Comparison of ENCODE assay signal across 12 cellular contexts in genomic region chr12:101819467-101819866, GRCh38. TPM values are rescaled to one million over a fixed set of nuclear protein-coding genes. Genes with fewer than 3 reads are reported as not detected.
DNase-seq lines count a peak whose midpoint lies in the region; ATAC-seq lines count a peak whose summit lies in the region.
"Had no signal": no experiment of that assay in that cellular context is flagged by ENCODE, and none has a peak within 500 bp of the region (broad histone marks: within the 10 kb centered on the region; RNA-seq: fewer than 3 reads in every experiment).

No MANE protein-coding gene starts in this region.

- H3K4me3 Mint-ChIP-seq in activated CD4-positive, alpha-beta T cell treated with anti-CD3 and anti-CD28 coated beads for 36 hours: peak overlapping the region; percentile 20
- peak overlapping the region; percentile 48 for H3K4me3 Mint-ChIP-seq in stimulated activated effector memory CD8-positive, alpha-beta T cell treated with anti-CD3 and anti-CD28 coated beads, Interleukin-12 subunit alpha, Interleukin-12 subunit beta, amount 100 ng/mL, for 72 hours

- ATAC-seq in activated CD4-positive, alpha-beta T cell treated with anti-CD3 and anti-CD28 coated beads for 36 hours: peak; percentile 73
- peak; percentile 44 for ATAC-seq in HG03520 (IDR thresholded peaks at IDR 0.05; ENCODE audit: unreplicated experiment)
- peak; percentile 95 for ATAC-seq in stimulated activated effector memory CD8-positive, alpha-beta T cell treated with anti-CD3 and anti-CD28 coated beads, Interleukin-12 subunit alpha, Interleukin-12 subunit beta, amount 100 ng/mL, for 72 hours

- intact Hi-C loops in activated CD4-positive, alpha-beta T cell treated with anti-CD3 and anti-CD28 coated beads for 36 hours (cut with DNase I, micrococcal nuclease): loop anchor here (1.0 to 2.0 kb wide), 4 partner anchors 11 to 40 kb away; partner anchors contain the start of gene GNPTAB (in 1 of the 2)

- no peaks in the 10 kb centered on the region for H3K27me3 Mint-ChIP-seq in activated CD4-positive, alpha-beta T cell treated with anti-CD3 and anti-CD28 coated beads for 36 hours

- peak overlapping the region; percentile 80 for H3K27ac Mint-ChIP-seq in activated CD4-positive, alpha-beta T cell treated with anti-CD3 and anti-CD28 coated beads for 36 hours
- H3K27ac Mint-ChIP-seq in stimulated activated effector memory CD8-positive, alpha-beta T cell treated with anti-CD3 and anti-CD28 coated beads, Interleukin-12 subunit alpha, Interleukin-12 subunit beta, amount 100 ng/mL, for 72 hours: peak overlapping the region; percentile 95

- H3K9me3 Mint-ChIP-seq in activated CD4-positive, alpha-beta T cell treated with anti-CD3 and anti-CD28 coated beads for 36 hours (ENCODE audit: low read depth): peaks cover 7% of the 10 kb centered on the region
- no peaks in the 10 kb centered on the region for H3K9me3 Mint-ChIP-seq in stimulated activated effector memory CD8-positive, alpha-beta T cell treated with anti-CD3 and anti-CD28 coated beads, Interleukin-12 subunit alpha, Interleukin-12 subunit beta, amount 100 ng/mL, for 72 hours

- H3K4me1 Mint-ChIP-seq in activated CD4-positive, alpha-beta T cell treated with anti-CD3 and anti-CD28 coated beads for 36 hours: peaks cover 60% of the 10 kb centered on the region
- H3K4me1 Mint-ChIP-seq in stimulated activated effector memory CD8-positive, alpha-beta T cell treated with anti-CD3 and anti-CD28 coated beads, Interleukin-12 subunit alpha, Interleukin-12 subunit beta, amount 100 ng/mL, for 72 hours: peaks cover 76% of the 10 kb centered on the region

- POLR2A ChIA-PET in activated CD4-positive, alpha-beta T cell treated with anti-CD3 and anti-CD28 coated beads for 36 hours (lab: Charles Lee): no interaction called here

- no peak for DNase-seq in activated CD4-positive, alpha-beta T cell treated with anti-CD3 and anti-CD28 coated beads for 36 hours
- no peak for DNase-seq in activated CD4-positive, alpha-beta T cell treated with anti-CD3 and anti-CD28 coated beads for 1 hour
- DNase-seq in HCEC 1CT: peak; percentile 15
- DNase-seq in stimulated activated effector memory CD8-positive, alpha-beta T cell treated with anti-CD3 and anti-CD28 coated beads, Interleukin-12 subunit alpha, Interleukin-12 subunit beta, amount 100 ng/mL, for 72 hours (ENCODE audit: low spot score in 2 of 2): no peak
- DNase-seq in NK-92 (lab: John Stamatoyannopoulos, UW; ENCODE audit: unreplicated experiment): no peak
- DNase-seq in NCI-H187 (lab: John Stamatoyannopoulos, UW): no peak
- DNase-seq in NCI-H524 (lab: John Stamatoyannopoulos, UW): no peak
- DNase-seq: 8988T; amygdala; effector CD4-positive, alpha-beta T cell; thyroid gland had no signal

- peaks cover 26% of the 10 kb centered on the region for H3K36me3 Mint-ChIP-seq in activated CD4-positive, alpha-beta T cell treated with anti-CD3 and anti-CD28 coated beads for 36 hours (ENCODE audit: low read depth)
- H3K36me3 Mint-ChIP-seq in stimulated activated effector memory CD8-positive, alpha-beta T cell treated with anti-CD3 and anti-CD28 coated beads, Interleukin-12 subunit alpha, Interleukin-12 subunit beta, amount 100 ng/mL, for 72 hours: peaks cover 17% of the 10 kb centered on the region

- CTCF ChIA-PET in activated CD4-positive, alpha-beta T cell treated with anti-CD3 and anti-CD28 coated beads for 36 hours (lab: Charles Lee): interaction anchor here (4.4 kb wide), 1 partner anchor 11 kb away, joined by 29 read pairs; the partner anchor contains the start of gene GNPTAB

RNA-seq across cellular contexts. Expression of gene GNPTAB, which starts 11.3 kb away (rescaled TPM):
- total RNA-seq in activated CD4-positive, alpha-beta T cell treated with anti-CD3 and anti-CD28 coated beads for 36 hours: 10 to 100 TPM; 20.4 to 24.0 TPM

RNA-seq across cellular contexts. Expression of gene DRAM1, which starts 57.9 kb away (rescaled TPM):
- 1 to 10 TPM; 2.3 to 2.4 TPM for total RNA-seq in activated CD4-positive, alpha-beta T cell treated with anti-CD3 and anti-CD28 coated beads for 36 hours

Comparison
In these comparisons a context has a peak if more than half of its experiments do, and no peak if none do; other contexts are left out.
1. ATAC-seq: peak in every context shown above with its lines; median percentile 95 in stimulated activated effector memory CD8-positive, alpha-beta T cell treated with anti-CD3 and anti-CD28 coated beads, Interleukin-12 subunit alpha, Interleukin-12 subunit beta, amount 100 ng/mL, for 72 hours; 73 in activated CD4-positive, alpha-beta T cell treated with anti-CD3 and anti-CD28 coated beads for 36 hours; 44 in HG03520.